30 cellular contexts compared by ENCODE assay signal in genomic region chr2:234593636-234594035, GRCh38.
A peak's percentile ranks its signal among the peaks of the same experiment; 100 is the strongest.
DNase-seq lines count a peak whose midpoint lies in the region; ATAC-seq and TF ChIP-seq lines count a peak whose summit lies in the region.
"Had no signal": no experiment of that assay in that cellular context is flagged by ENCODE, and none has a peak within 500 bp of the region (broad histone marks: within the 10 kb centered on the region; RNA-seq: fewer than 3 reads in every experiment).

No MANE protein-coding gene starts in this region.

- in situ Hi-C loops in astrocyte of the spinal cord (cut with HindIII; ENCODE audit: low sequenced_read_pairs): no loop called here

- TF ChIP-seq CTCF in AG04449 (IDR thresholded peaks at IDR 0.05; ENCODE audit: insufficient read depth, low read length, missing control alignments) (no peak), astrocyte of the spinal cord (IDR thresholded peaks at IDR 0.05; ENCODE audit: low read depth, low read length) (no peak)

- no peak for ATAC-seq in GM21576 (IDR thresholded peaks at IDR 0.05; ENCODE audit: unreplicated experiment)
- no peak for ATAC-seq in HG02678 (IDR thresholded peaks at IDR 0.05; ENCODE audit: unreplicated experiment)
- ATAC-seq: activated CD4-positive, alpha-beta T cell treated with anti-CD3 and anti-CD28 coated beads for 36 hours; activated CD8-positive, alpha-beta T cell treated with anti-CD3 and anti-CD28 coated beads for 36 hours; effector memory CD8-positive, alpha-beta T cell; left colon; pancreas; stimulated activated naive CD8-positive, alpha-beta T cell treated with anti-CD3 and anti-CD28 coated beads, Interleukin-15, Interleukin-2, amounts not matched to agents 100 U/mL and 50 U/mL, for 24 hours had no signal

- POLR2A ChIA-PET in AG04449 (lab: Yijun Ruan, JAX): no interaction called here

- DNase-seq in AG04449 (ENCODE audit: low read depth, low spot score) (peak; percentile 14), HCEC 1CT (peak; percentile 45), astrocyte of the spinal cord (ENCODE audit: low read depth, low spot score) (peak; percentile 21), hepatic stellate cell (ENCODE audit: low spot score) (peak; percentile 28), NCI-H69 (lab: John Stamatoyannopoulos, UW) (no peak), dermis blood vessel endothelial cell (no peak)
- DNase-seq: 8988T; activated CD4-positive, alpha-beta T cell treated with anti-CD3 and anti-CD28 coated beads for 36 hours; activated CD8-positive, alpha-beta T cell treated with anti-CD3 and anti-CD28 coated beads for 36 hours; CD4-positive, alpha-beta memory T cell; colonic mucosa; DND-41; effector memory CD8-positive, alpha-beta T cell; erythroblast; hippocampal formation; Karpas-422; left colon; MV-4-11; NCI-H146; NCI-H748 treated with DMSO at 0.1 percent for 48 hours; pancreas; SHP77 treated with DMSO at 0.1 percent for 48 hours; stimulated activated CD4-positive, alpha-beta T cell treated with anti-CD3 and anti-CD28 coated beads, Interleukin-1b, Interleukin-23, amount 100 ng/mL, for 48 hours; stimulated activated naive CD8-positive, alpha-beta T cell treated with anti-CD3 and anti-CD28 coated beads, Interleukin-15, Interleukin-2, amounts not matched to agents 100 U/mL and 50 U/mL, for 24 hours; uterus had no signal

- CTCF ChIA-PET in AG04449 (lab: Yijun Ruan, JAX): interaction anchor here (1.2 kb wide), 1 partner anchor 29 kb away, joined by 3 read pairs; no protein-coding TSS in a partner anchor

- H3K4me3 ChIP-seq in AG04449 (ENCODE audit: low read depth, low read length) (no peak overlapping the region), astrocyte of the spinal cord (ENCODE audit: low read depth, low read length) (no peak overlapping the region)
- H3K4me3 ChIP-seq: cardiac muscle cell, colonic mucosa, pancreas, smooth muscle cell, thoracic aorta, uterus had no signal

Comparison
In these comparisons a context has a peak if more than half of its experiments do, and no peak if none do; other contexts are left out.
1. DNase-seq: peak in AG04449 (single experiment), HCEC 1CT (single experiment), astrocyte of the spinal cord (single experiment) and hepatic stellate cell (single experiment); none in NCI-H69 (single experiment) and dermis blood vessel endothelial cell (single experiment).